ENCODE assay signal across 14 cellular contexts in genomic region chr12:34598851-34599529, GRCh38.
DNase-seq lines count a peak whose midpoint lies in the region; ATAC-seq and TF ChIP-seq lines count a peak whose summit lies in the region.
"Had no signal": no experiment of that assay in that cellular context is flagged by ENCODE, and none has a peak within 500 bp of the region (broad histone marks: within the 10 kb centered on the region; RNA-seq: fewer than 3 reads in every experiment).

No MANE protein-coding gene starts in this region.

- H3K4me1 ChIP-seq in lower lobe of right lung, result no peaks in the 10 kb centered on the region
- H3K4me1 ChIP-seq: BLaER1 treated with 17β-estradiol and CSF1 and Interleukin-3, amounts not matched to agents 10 nM and 100 nM; HAP-1; SJCRH30 had no signal

- ATAC-seq in lower lobe of right lung (no peak), esophagus mucosa (no peak), GM19351 (IDR thresholded peaks at IDR 0.05; ENCODE audit: unreplicated experiment) (no peak)

- no peak overlapping the region for H3K27ac ChIP-seq in lower lobe of right lung
- H3K27ac ChIP-seq: BLaER1 treated with 17β-estradiol and CSF1 and Interleukin-3, amounts not matched to agents 10 nM and 100 nM; SJCRH30 had no signal

- peak; percentile 1 for DNase-seq in GM03348 (ENCODE audit: low spot score)
- peak; percentile 0 for DNase-seq in HEK293T (ENCODE audit: extremely low spot score)
- DNase-seq in lower lobe of right lung, result peak; percentile 24
- DNase-seq in type B pancreatic cell (ENCODE audit: extremely low spot score, unreplicated experiment), result peak; percentile 50
- DNase-seq in AG08396 (ENCODE audit: low spot score), result no peak
- DNase-seq: EL, NCI-H1417, NCI-H1930, NCI-H510A treated with DMSO at 0.1 percent for 48 hours, SJCRH30 had no signal

- H3K27me3 ChIP-seq in lower lobe of right lung (ENCODE audit: low read depth), result no peaks in the 10 kb centered on the region
- H3K27me3 ChIP-seq: BLaER1 treated with 17β-estradiol and CSF1 and Interleukin-3, amounts not matched to agents 10 nM and 100 nM; SJCRH30 had no signal

- H3K4me1 Mint-ChIP-seq in type B pancreatic cell (ENCODE audit: unreplicated experiment), result no peaks in the 10 kb centered on the region

- CTCF ChIA-PET in HEK293T (lab: Yijun Ruan, JAX), result no interaction called here

- H3K27ac Mint-ChIP-seq in type B pancreatic cell, result no peak overlapping the region

- no peaks in the 10 kb centered on the region for H3K36me3 ChIP-seq in lower lobe of right lung
- H3K36me3 ChIP-seq: BLaER1 treated with 17β-estradiol and CSF1 and Interleukin-3, amounts not matched to agents 10 nM and 100 nM; HAP-1; SJCRH30 had no signal

- no peaks in the 10 kb centered on the region for H3K36me3 Mint-ChIP-seq in type B pancreatic cell

- POLR2A ChIA-PET in HEK293T (lab: Yijun Ruan, JAX), result no interaction called here

- TF ChIP-seq CTCF in lower lobe of right lung (IDR thresholded peaks at IDR 0.05) (no peak), type B pancreatic cell (conservative IDR thresholded peaks at IDR 0.05) (no peak)

- intact Hi-C loops in lower lobe of right lung (cut with DNase I), result no loop called here

- H3K9me3 ChIP-seq in lower lobe of right lung, result peaks cover 49% of the 10 kb centered on the region

- no peaks in the 10 kb centered on the region for H3K27me3 Mint-ChIP-seq in type B pancreatic cell

- H3K9me3 Mint-ChIP-seq in type B pancreatic cell, result peaks cover 12% of the 10 kb centered on the region

- no peak overlapping the region for H3K4me3 Mint-ChIP-seq in type B pancreatic cell

- H3K4me3 ChIP-seq in lower lobe of right lung, result no peak overlapping the region
- H3K4me3 ChIP-seq: BLaER1 treated with 17β-estradiol and CSF1 and Interleukin-3, amounts not matched to agents 10 nM and 100 nM; HAP-1; SJCRH30 had no signal

TF ChIP-seq in HEK293T, 16 proteins besides CTCF, POLR2A, EP300 and RAD21:
- TF ChIP-seq ZNF384 (IDR thresholded peaks at IDR 0.05), result no peak
- TF ChIP-seq PKNOX1 (IDR thresholded peaks at IDR 0.05), result no peak
- TF ChIP-seq SUZ12 (IDR thresholded peaks at IDR 0.05), result no peak
- no peak for TF ChIP-seq FOXA1 (IDR thresholded peaks at IDR 0.05)
- no peak for TF ChIP-seq TARDBP (IDR thresholded peaks at IDR 0.05)
- TF ChIP-seq NFRKB (IDR thresholded peaks at IDR 0.05), result no peak
- TF ChIP-seq FOXM1 (IDR thresholded peaks at IDR 0.05; ENCODE audit: borderline replicate concordance), result no peak
- no peak for TF ChIP-seq ELF4 (IDR thresholded peaks at IDR 0.05)
- no peak for TF ChIP-seq BHLHE40 (IDR thresholded peaks at IDR 0.05; ENCODE audit: borderline replicate concordance)
- TF ChIP-seq L3MBTL2 (conservative IDR thresholded peaks at IDR 0.05), result no peak
- TF ChIP-seq LEF1 (IDR thresholded peaks at IDR 0.05; ENCODE audit: borderline replicate concordance), result no peak
- no peak for TF ChIP-seq CTBP1 (IDR thresholded peaks at IDR 0.05; ENCODE audit: borderline replicate concordance)
- TF ChIP-seq SP1 (IDR thresholded peaks at IDR 0.05), result no peak
- TF ChIP-seq FOXK2 (IDR thresholded peaks at IDR 0.05), result no peak
- no peak for TF ChIP-seq HDGF (IDR thresholded peaks at IDR 0.05; ENCODE audit: borderline replicate concordance)
- TF ChIP-seq ARNT (IDR thresholded peaks at IDR 0.05), result no peak
